Comparison of ENCODE assay signal across 20 cellular contexts in the genomic region with DNA sequence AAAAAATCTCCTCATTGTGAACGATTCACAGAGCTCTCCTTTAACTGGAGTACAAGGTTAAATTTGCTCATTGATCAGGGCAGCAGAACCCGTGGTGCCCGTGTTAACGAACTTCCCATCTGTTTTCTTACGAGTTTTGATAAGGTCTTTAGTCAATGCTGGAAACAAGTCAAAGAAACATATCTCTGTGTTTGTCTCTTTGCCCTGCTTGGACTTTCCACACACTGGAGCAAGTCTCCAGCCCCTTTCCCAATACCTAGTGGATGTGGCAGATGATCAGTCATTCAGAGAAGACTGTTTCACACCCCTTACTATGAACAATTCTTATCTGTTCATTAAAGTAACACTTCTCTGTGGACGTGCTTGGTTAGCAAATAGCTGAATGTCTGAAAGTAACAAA.
DNase-seq lines count a peak whose midpoint lies in the region; ATAC-seq lines count a peak whose summit lies in the region.
"Had no signal": no experiment of that assay in that cellular context is flagged by ENCODE, and none has a peak within 500 bp of the region (broad histone marks: within the 10 kb centered on the region; RNA-seq: fewer than 3 reads in every experiment).

No MANE protein-coding gene starts in this region.

- peak overlapping the region; percentile 74 for H3K27ac Mint-ChIP-seq in activated naive CD8-positive, alpha-beta T cell treated with anti-CD3 and anti-CD28 coated beads, Interleukin-2, amount 50 U/mL, for 24 hours
- peak overlapping the region; percentile 92 to 100 (median 97) for H3K27ac Mint-ChIP-seq in naive B cell
- H3K27ac Mint-ChIP-seq: H9 had no signal

- peaks cover 9% of the 10 kb centered on the region for H3K9me3 Mint-ChIP-seq in activated naive CD8-positive, alpha-beta T cell treated with anti-CD3 and anti-CD28 coated beads, Interleukin-2, amount 50 U/mL, for 24 hours
- peaks cover 0 to 5% (median 2%) of the 10 kb centered on the region in 7 donors for H3K9me3 Mint-ChIP-seq in naive B cell
- H3K9me3 Mint-ChIP-seq: CD14-positive monocyte, H9 had no signal

- no peak overlapping the region for H3K4me3 Mint-ChIP-seq in activated naive CD8-positive, alpha-beta T cell treated with anti-CD3 and anti-CD28 coated beads, Interleukin-2, amount 50 U/mL, for 24 hours
- peak overlapping the region in 6 of 8 donors; percentile 47 to 73 (median 63) for H3K4me3 Mint-ChIP-seq in naive B cell
- H3K4me3 Mint-ChIP-seq: CD14-positive monocyte, H9 had no signal

- no peak for DNase-seq in activated CD4-positive, CD25-positive, alpha-beta regulatory T cell (lab: John Stamatoyannopoulos, UW)
- DNase-seq in activated naive CD8-positive, alpha-beta T cell treated with anti-CD3 and anti-CD28 coated beads, Interleukin-2, amount 50 U/mL, for 24 hours, result no peak
- DNase-seq in naive B cell (no peak), NCI-H1105 (lab: John Stamatoyannopoulos, UW) (no peak), NOMO-1 (lab: John Stamatoyannopoulos, UW; ENCODE audit: unreplicated experiment in 2 of 2) (no peak)
- DNase-seq: 8988T; activated CD8-positive, alpha-beta memory T cell treated with anti-CD3 and anti-CD28 coated beads, Interleukin-2, amount 50 U/mL, for 48 hours; H9; mammary epithelial cell; MG63; NCI-H187 treated with DMSO at 0.1 percent for 48 hours; NCI-H526 treated with DMSO at 0.1 percent for 48 hours; PC-9; right cardiac atrium; stimulated activated CD4-positive, alpha-beta T cell treated with anti-CD3 and anti-CD28 coated beads, Interleukin-2, amount 100 ng/mL, for 48 hours had no signal

- ATAC-seq in activated CD4-positive, CD25-positive, alpha-beta regulatory T cell treated with anti-CD3 and anti-CD28 coated beads, Interleukin-2, amount 50 U/mL, for 24 hours, result peak; percentile 22 to 44
- ATAC-seq in GM18858 (IDR thresholded peaks at IDR 0.05; ENCODE audit: unreplicated experiment), result peak; percentile 6
- peak; percentile 47 for ATAC-seq in activated naive CD8-positive, alpha-beta T cell treated with anti-CD3 and anti-CD28 coated beads, Interleukin-2, amount 50 U/mL, for 24 hours
- no peak for ATAC-seq in naive B cell (ENCODE audit: low read depth in 2 of 2)
- no peak for ATAC-seq in GM21360 (IDR thresholded peaks at IDR 0.05; ENCODE audit: unreplicated experiment)
- ATAC-seq: SK-N-SH treated with all-trans-retinoic acid at 6 μM for 48 hours had no signal

- H3K4me1 Mint-ChIP-seq in activated naive CD8-positive, alpha-beta T cell treated with anti-CD3 and anti-CD28 coated beads, Interleukin-2, amount 50 U/mL, for 24 hours, result peaks cover 86% of the 10 kb centered on the region
- peaks cover 59 to 96% (median 80%) of the 10 kb centered on the region in 3 donors for H3K4me1 Mint-ChIP-seq in naive B cell

- H3K27me3 Mint-ChIP-seq in activated naive CD8-positive, alpha-beta T cell treated with anti-CD3 and anti-CD28 coated beads, Interleukin-2, amount 50 U/mL, for 24 hours, result no peaks in the 10 kb centered on the region
- no peaks in the 10 kb centered on the region for H3K27me3 Mint-ChIP-seq in naive B cell

- H3K36me3 Mint-ChIP-seq in activated naive CD8-positive, alpha-beta T cell treated with anti-CD3 and anti-CD28 coated beads, Interleukin-2, amount 50 U/mL, for 24 hours (ENCODE audit: low read depth), result peaks cover 52% of the 10 kb centered on the region
- H3K36me3 Mint-ChIP-seq in naive B cell, result peaks cover 27 to 34% of the 10 kb centered on the region in 2 donors

Comparison
In these comparisons a context has a peak if more than half of its experiments do, and no peak if none do; other contexts are left out.
1. ATAC-seq: peak in activated CD4-positive, CD25-positive, alpha-beta regulatory T cell treated with anti-CD3 and anti-CD28 coated beads, Interleukin-2, amount 50 U/mL, for 24 hours (2 of 2), GM18858 (single experiment) and activated naive CD8-positive, alpha-beta T cell treated with anti-CD3 and anti-CD28 coated beads, Interleukin-2, amount 50 U/mL, for 24 hours (single experiment); none in naive B cell (0 of 2) and GM21360 (single experiment).